In genomic region chr4:8046925-8047541, GRCh38 we compare ENCODE assay signal across 14 cellular contexts.
A peak's percentile ranks its signal among the peaks of the same experiment; 100 is the strongest.
DNase-seq lines count a peak whose midpoint lies in the region; ATAC-seq and TF ChIP-seq lines count a peak whose summit lies in the region.
"Had no signal": no experiment of that assay in that cellular context is flagged by ENCODE, and none has a peak within 500 bp of the region (broad histone marks: within the 10 kb centered on the region; RNA-seq: fewer than 3 reads in every experiment).

No MANE protein-coding gene starts in this region.

- DNase-seq in activated CD4-positive, alpha-beta T cell treated with anti-CD3 and anti-CD28 coated beads, Interleukin-2, amount 50 U/mL, for 1 hour: peak; percentile 11
- no peak for DNase-seq in activated CD4-positive, alpha-beta T cell treated with anti-CD3 and anti-CD28 coated beads, Interleukin-2, amount 50 U/mL, for 4 hours
- DNase-seq in COLO668 (lab: John Stamatoyannopoulos, UW; ENCODE audit: unreplicated experiment) (peak; percentile 45), occipital lobe (lab: John Stamatoyannopoulos, UW) (peak; percentile 65), SKM-1 treated with dmso at 0.1 percent for 144 hours (lab: John Stamatoyannopoulos, UW; ENCODE audit: unreplicated experiment) (no peak), tibial artery (no peak)
- peak; percentile 48 for DNase-seq in activated CD8-positive, alpha-beta memory T cell treated with anti-CD3 and anti-CD28 coated beads, Interleukin-2, amount 10 ng/mL, durations not matched to agents 7 days and 5 days
- DNase-seq: Calu3, NCI-H1694 treated with DMSO at 0.1 percent for 48 hours, NCI-H524 treated with DMSO at 0.1 percent for 48 hours, spleen had no signal

- ATAC-seq in activated CD8-positive, alpha-beta memory T cell treated with anti-CD3 and anti-CD28 coated beads, Interleukin-2, amount 10 ng/mL, durations not matched to agents 7 days and 5 days: peak; percentile 63
- ATAC-seq in HG03039 (IDR thresholded peaks at IDR 0.05; ENCODE audit: unreplicated experiment): no peak
- ATAC-seq: left lobe of liver had no signal

- H3K4me3 ChIP-seq in tibial artery: no peak overlapping the region
- H3K4me3 ChIP-seq: spleen, thoracic aorta had no signal

- intact Hi-C loops in tibial artery (cut with DNase I; ENCODE audit: low total_unique reads): loop anchor here (5.0 kb wide), 1 partner anchor 310 kb away; no protein-coding TSS in a partner anchor

- no peak overlapping the region for H3K4me3 Mint-ChIP-seq in activated CD8-positive, alpha-beta memory T cell treated with anti-CD3 and anti-CD28 coated beads, Interleukin-2, amount 10 ng/mL, durations not matched to agents 7 days and 5 days

- no peaks in the 10 kb centered on the region for H3K36me3 ChIP-seq in tibial artery

- peaks cover 16% of the 10 kb centered on the region for H3K27me3 Mint-ChIP-seq in activated CD8-positive, alpha-beta memory T cell treated with anti-CD3 and anti-CD28 coated beads, Interleukin-2, amount 10 ng/mL, durations not matched to agents 7 days and 5 days

- H3K4me1 Mint-ChIP-seq in activated CD8-positive, alpha-beta memory T cell treated with anti-CD3 and anti-CD28 coated beads, Interleukin-2, amount 10 ng/mL, durations not matched to agents 7 days and 5 days: no peaks in the 10 kb centered on the region

- CTCF ChIA-PET in activated CD8-positive, alpha-beta memory T cell treated with anti-CD3 and anti-CD28 coated beads, Interleukin-2, amount 10 ng/mL, durations not matched to agents 7 days and 5 days (lab: Charles Lee): no interaction called here

- no peaks in the 10 kb centered on the region for H3K9me3 ChIP-seq in tibial artery
- H3K9me3 ChIP-seq: spleen, thoracic aorta had no signal

- H3K27me3 ChIP-seq in tibial artery: no peaks in the 10 kb centered on the region

- H3K27ac ChIP-seq in tibial artery: no peak overlapping the region
- H3K27ac ChIP-seq: spleen, thoracic aorta had no signal

- H3K9me3 Mint-ChIP-seq in activated CD8-positive, alpha-beta memory T cell treated with anti-CD3 and anti-CD28 coated beads, Interleukin-2, amount 10 ng/mL, durations not matched to agents 7 days and 5 days (ENCODE audit: low read depth): no peaks in the 10 kb centered on the region

- peaks cover 0 to 14% (median 12%) of the 10 kb centered on the region in 4 donors for H3K4me1 ChIP-seq in tibial artery

- TF ChIP-seq CTCF in tibial artery (IDR thresholded peaks at IDR 0.05): no peak

- H3K36me3 Mint-ChIP-seq in activated CD8-positive, alpha-beta memory T cell treated with anti-CD3 and anti-CD28 coated beads, Interleukin-2, amount 10 ng/mL, durations not matched to agents 7 days and 5 days: no peaks in the 10 kb centered on the region

- no peak overlapping the region for H3K27ac Mint-ChIP-seq in activated CD8-positive, alpha-beta memory T cell treated with anti-CD3 and anti-CD28 coated beads, Interleukin-2, amount 10 ng/mL, durations not matched to agents 7 days and 5 days

Comparison
In these comparisons a context has a peak if more than half of its experiments do, and no peak if none do; other contexts are left out.
1. DNase-seq: peak in activated CD4-positive, alpha-beta T cell treated with anti-CD3 and anti-CD28 coated beads, Interleukin-2, amount 50 U/mL, for 1 hour (single experiment), COLO668 (single experiment), activated CD8-positive, alpha-beta memory T cell treated with anti-CD3 and anti-CD28 coated beads, Interleukin-2, amount 10 ng/mL, durations not matched to agents 7 days and 5 days (single experiment) and occipital lobe (single experiment); none in activated CD4-positive, alpha-beta T cell treated with anti-CD3 and anti-CD28 coated beads, Interleukin-2, amount 50 U/mL, for 4 hours (0 of 2), SKM-1 treated with dmso at 0.1 percent for 144 hours (single experiment) and tibial artery (0 of 2).